Comparison of ENCODE assay signal across 20 cellular contexts in genomic region chr7:4722308-4722707, GRCh38. TPM values are rescaled to one million over a fixed set of nuclear protein-coding genes. Genes with fewer than 3 reads are reported as not detected.
DNase-seq lines count a peak whose midpoint lies in the region; ATAC-seq and TF ChIP-seq lines count a peak whose summit lies in the region.
"Had no signal": no experiment of that assay in that cellular context is flagged by ENCODE, and none has a peak within 500 bp of the region (broad histone marks: within the 10 kb centered on the region; RNA-seq: fewer than 3 reads in every experiment).

No MANE protein-coding gene starts in this region.

- intact Hi-C loops in dorsolateral prefrontal cortex (cut with DNase I), result no loop called here

- peak; percentile 6 for DNase-seq in D341Med (ENCODE audit: low spot score)
- DNase-seq in dorsolateral prefrontal cortex, result no peak
- DNase-seq in NCI-H524 treated with DMSO at 0.1 percent for 48 hours (lab: John Stamatoyannopoulos, UW), result no peak
- no peak for DNase-seq in NCI-H524 (lab: John Stamatoyannopoulos, UW)
- DNase-seq: C1 segment of cervical spinal cord; CD8-positive, alpha-beta memory T cell; DMS79 treated with DMSO at 0.1 percent for 48 hours; GF-D8; Karpas-422; NCI-H1092 treated with DMSO at 0.1 percent for 48 hours; NCI-H1436 treated with DMSO at 0.1 percent for 48 hours; NCI-H2029; NCI-H446 treated with DMSO at 0.1 percent for 48 hours; NCI-H69; RPMI8226; SHP77 had no signal

- no peak overlapping the region for H3K4me3 ChIP-seq in BLaER1
- H3K4me3 ChIP-seq in dorsolateral prefrontal cortex, result no peak overlapping the region
- no peak overlapping the region for H3K4me3 ChIP-seq in skeletal muscle tissue (ENCODE audit: low read length in 3 of 3)

- no peaks in the 10 kb centered on the region for H3K9me3 ChIP-seq in BLaER1
- no peaks in the 10 kb centered on the region for H3K9me3 ChIP-seq in skeletal muscle tissue (ENCODE audit: control insufficient read depth in 3 of 3, low read length in 3 of 3)

- H3K4me1 ChIP-seq in BLaER1 (peaks cover 64% of the 10 kb centered on the region), skeletal muscle tissue (ENCODE audit: control insufficient read depth in 3 of 3, insufficient read depth in 3 of 3, low read length in 3 of 3) (peaks cover 44 to 48% (median 47%) of the 10 kb centered on the region in 3 donors)

- H3K27ac ChIP-seq in BLaER1 (0 out of 2 replicates have a peak overlapping the region, but pooled peaks have one; percentile 30), dorsolateral prefrontal cortex (peak overlapping the region in 54 of 59 donors; percentile 27 to 98 (median 88)), skeletal muscle tissue (ENCODE audit: low read depth, low read length) (peak overlapping the region; percentile 49)

- H3K9ac ChIP-seq in BLaER1 (no peak overlapping the region), skeletal muscle tissue (ENCODE audit: low read depth in 1 of 3, low read length in 3 of 3) (no peak overlapping the region)

- H4K20me1 ChIP-seq in BLaER1, result peaks cover 100% of the 10 kb centered on the region

- peak overlapping the region; percentile 98 for H3K4me2 ChIP-seq in BLaER1

- TF ChIP-seq CTCF in dorsolateral prefrontal cortex (IDR thresholded peaks at IDR 0.05 in 54 of 56, conservative IDR thresholded peaks at IDR 0.05 in 2 of 56; ENCODE audit: low read depth in 1 of 56, partially characterized antibody in 56 of 56), result no peak

- ATAC-seq in GM19035 (IDR thresholded peaks at IDR 0.05; ENCODE audit: unreplicated experiment), result no peak
- ATAC-seq: HCT116 had no signal

- H3K36me3 ChIP-seq in BLaER1 (peaks cover 63% of the 10 kb centered on the region), skeletal muscle tissue (ENCODE audit: control insufficient read depth in 3 of 3, insufficient read depth in 3 of 3, low read length in 3 of 3) (peaks cover 0 to 11% (median 5%) of the 10 kb centered on the region in 3 donors)

- H3K27me3 ChIP-seq in BLaER1, result no peaks in the 10 kb centered on the region
- H3K27me3 ChIP-seq in dorsolateral prefrontal cortex, result no peaks in the 10 kb centered on the region
- H3K27me3 ChIP-seq in skeletal muscle tissue (ENCODE audit: control insufficient read depth in 3 of 3, insufficient read depth in 3 of 3, low read length in 3 of 3), result no peaks in the 10 kb centered on the region

RNA-seq across cellular contexts. Expression of gene FOXK1, which starts 40.2 kb away (rescaled TPM):
- total RNA-seq in dorsolateral prefrontal cortex, result 10 to 100 TPM; 45.2 to 88.6 (median 58.7) TPM
- 17.2 TPM for total RNA-seq in skeletal muscle tissue

RNA-seq across cellular contexts. Expression of gene AP5Z1, which starts 53.1 kb away (rescaled TPM):
- 10 to 100 TPM; 24.1 to 55.6 (median 34.6) TPM for total RNA-seq in dorsolateral prefrontal cortex
- 13.6 TPM for total RNA-seq in skeletal muscle tissue

Comparison
In these comparisons a context has a peak if more than half of its experiments do, and no peak if none do; other contexts are left out.
1. H3K27ac ChIP-seq: peak in every context shown above with its lines; median percentile 88 in dorsolateral prefrontal cortex; 49 in skeletal muscle tissue; 30 in BLaER1.